In genomic region chr1:32742132-32742947, GRCh38 we compare ENCODE assay signal across 8 cellular contexts. TPM values are rescaled to one million over a fixed set of nuclear protein-coding genes. Genes with fewer than 3 reads are reported as not detected.
A peak's percentile ranks its signal among the peaks of the same experiment; 100 is the strongest.
DNase-seq lines count a peak whose midpoint lies in the region; ATAC-seq and TF ChIP-seq lines count a peak whose summit lies in the region.

No MANE protein-coding gene starts in this region.

- peak overlapping the region; percentile 78 for H2AFZ ChIP-seq in trophoblast cell (ENCODE audit: insufficient read depth, low read length, poor library complexity)

- peaks cover 32% of the 10 kb centered on the region for H3K27me3 Mint-ChIP-seq in T-helper 17 cell

- H2BK5ac ChIP-seq in trophoblast cell (ENCODE audit: low read depth, low read length, poor library complexity), result peak overlapping the region; percentile 42

- peak; percentile 48 for DNase-seq in GM20000 (ENCODE audit: low spot score)
- no peak for DNase-seq in T-helper 17 cell
- no peak for DNase-seq in foreskin keratinocyte
- no peak for DNase-seq in trophoblast cell
- DNase-seq in NOMO-1 treated with dmso at 0.1 percent for 144 hours (lab: John Stamatoyannopoulos, UW; ENCODE audit: unreplicated experiment), result no peak
- no peak for DNase-seq in SKM-1 treated with dmso at 0.1 percent for 144 hours (lab: John Stamatoyannopoulos, UW; ENCODE audit: unreplicated experiment)
- no peak for DNase-seq in stimulated activated CD4-positive, alpha-beta T cell treated with anti-CD3 and anti-CD28 coated beads, Interleukin-1b, Interleukin-23, amount 100 ng/mL, for 48 hours

- H3K79me1 ChIP-seq in trophoblast cell (ENCODE audit: low read length), result peaks cover 6% of the 10 kb centered on the region

- H3K4ac ChIP-seq in trophoblast cell (ENCODE audit: low read depth, low read length), result peak overlapping the region; percentile 65

- no peaks in the 10 kb centered on the region for H3K9me3 ChIP-seq in T-helper 17 cell (ENCODE audit: control insufficient read depth, low read length, poor library complexity, severe bottlenecking)
- no peaks in the 10 kb centered on the region for H3K9me3 ChIP-seq in trophoblast cell (ENCODE audit: insufficient read depth, low read depth, low read length)

- H3K23ac ChIP-seq in trophoblast cell (ENCODE audit: low read length), result no peak overlapping the region

- H3K79me2 ChIP-seq in trophoblast cell (ENCODE audit: control insufficient read depth, insufficient read depth, low read length, poor library complexity), result peaks cover 6% of the 10 kb centered on the region

- no peak for TF ChIP-seq CTCF in GM20000 (IDR thresholded peaks at IDR 0.05; ENCODE audit: extremely low read depth, missing control alignments)
- no peak for TF ChIP-seq CTCF in foreskin keratinocyte (conservative IDR thresholded peaks at IDR 0.05)

- H3K27me3 ChIP-seq in foreskin keratinocyte, result no peaks in the 10 kb centered on the region
- no peaks in the 10 kb centered on the region for H3K27me3 ChIP-seq in trophoblast cell (ENCODE audit: insufficient read depth, low read length)

- no peak for ATAC-seq in T-helper 17 cell
- ATAC-seq in foreskin keratinocyte, result peak; percentile 62
- ATAC-seq in GM18519 (IDR thresholded peaks at IDR 0.05; ENCODE audit: low FRiP score, unreplicated experiment), result no peak

- WGBS in trophoblast cell (ENCODE audit: extremely low coverage, insufficient coverage, insufficient read length), result no CpG with 5 or more reads among the region's 32 CpGs

- peak overlapping the region; percentile 76 for H4K8ac ChIP-seq in trophoblast cell (ENCODE audit: low read depth, low read length)

- H3K14ac ChIP-seq in trophoblast cell (ENCODE audit: low read length), result peak overlapping the region; percentile 72

- peak overlapping the region; percentile 73 for H3K4me2 ChIP-seq in trophoblast cell (ENCODE audit: low read length)

- peak overlapping the region; percentile 28 for H4K12ac ChIP-seq in trophoblast cell (ENCODE audit: low read depth, low read length)

- H3K4me3 ChIP-seq in trophoblast cell (ENCODE audit: low read depth, low read length), result peak overlapping the region; percentile 83

- peak overlapping the region; percentile 87 for H4K91ac ChIP-seq in trophoblast cell (ENCODE audit: low read depth, low read length)

- H3K9ac ChIP-seq in trophoblast cell (ENCODE audit: low read length), result peak overlapping the region; percentile 68

- H3K18ac ChIP-seq in trophoblast cell (ENCODE audit: low read length), result peak overlapping the region; percentile 78

- H3K27ac ChIP-seq in foreskin keratinocyte (peak overlapping the region; percentile 2), trophoblast cell (ENCODE audit: low read depth, low read length) (peak overlapping the region; percentile 58)

- H2BK120ac ChIP-seq in trophoblast cell (ENCODE audit: insufficient read depth, low read length, poor library complexity), result peak overlapping the region; percentile 67

- no peak overlapping the region for H2BK12ac ChIP-seq in trophoblast cell (ENCODE audit: low read length)

- no peaks in the 10 kb centered on the region for H3K4me1 Mint-ChIP-seq in T-helper 17 cell

- peaks cover 2% of the 10 kb centered on the region for H3K36me3 Mint-ChIP-seq in T-helper 17 cell (ENCODE audit: low read depth)

- H3K4me1 ChIP-seq in foreskin keratinocyte (no peaks in the 10 kb centered on the region), trophoblast cell (ENCODE audit: control insufficient read depth in 1 of 2, insufficient read depth in 2 of 2, low read length in 2 of 2) (peaks cover 18 to 21% of the 10 kb centered on the region in 2 experiments)

- no peak overlapping the region for H3K27ac Mint-ChIP-seq in T-helper 17 cell

- peak overlapping the region; percentile 5 for H2AK5ac ChIP-seq in trophoblast cell (ENCODE audit: low read length)

- H3K4me3 Mint-ChIP-seq in T-helper 17 cell, result peak overlapping the region; percentile 82

- no peaks in the 10 kb centered on the region for H3K36me3 ChIP-seq in trophoblast cell (ENCODE audit: control insufficient read depth in 1 of 2, insufficient read depth in 2 of 2, low read length in 2 of 2)

RNA-seq across cellular contexts. Expression of gene SYNC, which starts 39.8 kb away (rescaled TPM):
- total RNA-seq in T-helper 17 cell, result not detected
- 4.5 and 6.6 TPM in 2 replicates for total RNA-seq in foreskin keratinocyte
- 1.6 and 2.2 TPM in 2 replicates for polyA plus RNA-seq in foreskin keratinocyte
- 2.2 and 2.3 TPM in 2 replicates for polyA plus RNA-seq in trophoblast cell (2013)
